In genomic region chr6:29926795-29927427, GRCh38 we compare ENCODE assay signal across 8 cellular contexts. TPM values are rescaled to one million over a fixed set of nuclear protein-coding genes. Genes with fewer than 3 reads are reported as not detected.
DNase-seq lines count a peak whose midpoint lies in the region; ATAC-seq and TF ChIP-seq lines count a peak whose summit lies in the region.

No MANE protein-coding gene starts in this region.

- TF ChIP-seq RAD21 in SK-N-SH (IDR thresholded peaks at IDR 0.05; ENCODE audit: low read length): no peak

- CTCF ChIA-PET in SK-N-SH (lab: Yijun Ruan, JAX): no interaction called here

- H3K9me3 ChIP-seq in SJSA1 (replicated peaks) (no peaks in the 10 kb centered on the region; the same call in 1 of the 2 replicates), sigmoid colon (no peaks in the 10 kb centered on the region), SK-N-SH (no peaks in the 10 kb centered on the region)

- H3K4me2 ChIP-seq in SK-N-SH: no peak overlapping the region

- peaks cover 15 to 20% of the 10 kb centered on the region in 2 donors for H3K36me3 Mint-ChIP-seq in activated naive CD4-positive, alpha-beta T cell treated with anti-CD3 and anti-CD28 coated beads, Interleukin-2, amount 50 U/mL, for 72 hours

- no peaks in the 10 kb centered on the region for H3K79me2 ChIP-seq in SK-N-SH (ENCODE audit: insufficient read depth)

- no peaks in the 10 kb centered on the region for H3K9me3 Mint-ChIP-seq in activated naive CD4-positive, alpha-beta T cell treated with anti-CD3 and anti-CD28 coated beads, Interleukin-2, amount 50 U/mL, for 72 hours

- no peak for TF ChIP-seq EP300 in sigmoid colon (IDR thresholded peaks at IDR 0.05)
- TF ChIP-seq EP300 in SK-N-SH (IDR thresholded peaks at IDR 0.05; ENCODE audit: borderline replicate concordance in 1 of 2, low read depth in 1 of 2, low read length in 1 of 2): no peak

- peak; percentile 9 to 39 for TF ChIP-seq POLR2A in sigmoid colon (IDR thresholded peaks at IDR 0.05)

- intact Hi-C loops in cardiac septum (cut with DNase I): loop anchor here (5.0 kb wide), 1 partner anchor 40 kb away; no protein-coding TSS in a partner anchor
- intact Hi-C loops in sigmoid colon (cut with DNase I): loop anchor here (2.0 to 5.0 kb wide), 3 partner anchors 16 to 50 kb away; partner anchors contain the start of gene HLA-A

- POLR2A ChIA-PET in SK-N-SH (lab: Yijun Ruan, JAX): no interaction called here

- H3K27ac ChIP-seq in SJSA1 (peak overlapping the region; percentile 76), sigmoid colon (peak overlapping the region in 3 of 4 donors; percentile 82 to 86 (median 84)), SK-N-SH (ENCODE audit: low read depth in 2 of 2, low read length in 1 of 2) (no peak overlapping the region)

- H3K9me2 ChIP-seq in SK-N-SH: no peaks in the 10 kb centered on the region

- H3K27me3 ChIP-seq in SJSA1 (replicated peaks) (no peaks in the 10 kb centered on the region), sigmoid colon (no peaks in the 10 kb centered on the region), SK-N-SH (ENCODE audit: insufficient read depth) (no peaks in the 10 kb centered on the region)

- H3K4me3 ChIP-seq in SJSA1: peak overlapping the region; percentile 82
- peak overlapping the region in 3 of 4 donors; percentile 48 to 69 (median 53) for H3K4me3 ChIP-seq in sigmoid colon
- H3K4me3 ChIP-seq in SK-N-SH (ENCODE audit: low read depth in 2 of 2, low read length in 1 of 2): no peak overlapping the region

- DNase-seq in GM10266 (ENCODE audit: extremely low spot score) (peak; percentile 80), SJSA1 (ENCODE audit: low read depth in 1 of 2, low spot score in 2 of 2) (peak; percentile 62 to 68), cardiac septum (ENCODE audit: low spot score) (peak; percentile 93), sigmoid colon (peak; percentile 81), SK-N-SH (no peak), NCI-H187 treated with DMSO at 0.1 percent for 48 hours (lab: John Stamatoyannopoulos, UW) (no peak)
- DNase-seq in activated naive CD4-positive, alpha-beta T cell treated with anti-CD3 and anti-CD28 coated beads, Interleukin-2, amount 50 U/mL, for 72 hours (ENCODE audit: low spot score in 2 of 2): peak; percentile 79

- 1% methylated on average over 54 of the region's 54 CpGs for WGBS in sigmoid colon, 2 donors
- WGBS in SK-N-SH (ENCODE audit: low lambda C conversion rate): 63% methylated on average over 3 of the region's 54 CpGs

- H2AFZ ChIP-seq in SK-N-SH (ENCODE audit: low read depth): no peak overlapping the region

- H3F3A ChIP-seq in SK-N-SH (replicated peaks; ENCODE audit: insufficient read depth): no peaks in the 10 kb centered on the region

- peak overlapping the region; percentile 89 to 99 for H3K27ac Mint-ChIP-seq in activated naive CD4-positive, alpha-beta T cell treated with anti-CD3 and anti-CD28 coated beads, Interleukin-2, amount 50 U/mL, for 72 hours

- no peaks in the 10 kb centered on the region for H4K20me1 ChIP-seq in SK-N-SH (ENCODE audit: insufficient read depth)

- H3K36me3 ChIP-seq in SJSA1: peaks cover 4% of the 10 kb centered on the region
- no peaks in the 10 kb centered on the region for H3K36me3 ChIP-seq in sigmoid colon
- no peaks in the 10 kb centered on the region for H3K36me3 ChIP-seq in SK-N-SH (replicated peaks in 1 of 2; ENCODE audit: control insufficient read depth in 1 of 2, insufficient read depth in 2 of 2, low read length in 1 of 2)

- H3K4me1 ChIP-seq in SJSA1 (replicated peaks): peaks cover 14% of the 10 kb centered on the region
- H3K4me1 ChIP-seq in sigmoid colon: peaks cover 0 to 4% (median 0%) of the 10 kb centered on the region in 4 donors
- H3K4me1 ChIP-seq in SK-N-SH (ENCODE audit: control insufficient read depth in 1 of 2, insufficient read depth in 2 of 2, low read depth in 1 of 2, low read length in 1 of 2): no peaks in the 10 kb centered on the region

- TF ChIP-seq CTCF in GM10266 (IDR thresholded peaks at IDR 0.05; ENCODE audit: control insufficient read depth, insufficient read depth, low read depth, missing control alignments) (peak; percentile 9), sigmoid colon (IDR thresholded peaks at IDR 0.05) (no peak), SK-N-SH (IDR thresholded peaks at IDR 0.05) (no peak)

- peak; percentile 71 for ATAC-seq in HG03045 (IDR thresholded peaks at IDR 0.05; ENCODE audit: unreplicated experiment)
- ATAC-seq in activated naive CD4-positive, alpha-beta T cell treated with anti-CD3 and anti-CD28 coated beads, Interleukin-2, amount 50 U/mL, for 72 hours: peak; percentile 90 to 96

- H3K9ac ChIP-seq in SK-N-SH: no peak overlapping the region

TF ChIP-seq in SK-N-SH, 30 proteins besides CTCF, POLR2A, EP300 and RAD21:
- TF ChIP-seq PBX3 (IDR thresholded peaks at IDR 0.05) (no peak), TEAD4 (IDR thresholded peaks at IDR 0.05; ENCODE audit: borderline replicate concordance, insufficient read depth) (no peak), REST (IDR thresholded peaks at IDR 0.05; ENCODE audit: low read depth, low read length) (no peak), USF1 (IDR thresholded peaks at IDR 0.05; ENCODE audit: borderline replicate concordance, low read depth) (no peak), RFX5 (IDR thresholded peaks at IDR 0.05; ENCODE audit: low read length) (no peak)

RNA-seq across cellular contexts. Expression of gene HLA-A, which starts 15.4 kb away (rescaled TPM):
- 1,534 and 1,583 TPM in 2 replicates for total RNA-seq in SJSA1 (2014; rRNA removed; shearing (Covaris generic))
- 1,000 to 10,000 TPM; 1,088 to 2,034 TPM for total RNA-seq in activated naive CD4-positive, alpha-beta T cell treated with anti-CD3 and anti-CD28 coated beads, Interleukin-2, amount 50 U/mL, for 72 hours
- total RNA-seq in cardiac septum (268 TPM), sigmoid colon (100 to 1,000 TPM; 279 to 524 (median 398) TPM)
- polyA plus RNA-seq in sigmoid colon (1,000 to 10,000 TPM in 1 of 3 donors, 100 to 1,000 TPM in 2; 302 to 2,938 (median 684) TPM), SK-N-SH (2012; rRNA removed) (250 and 312 TPM in 2 replicates)
- polyA plus RNA-seq in SK-N-SH (2012; cell fraction: cytosol; rRNA removed): 125 and 181 TPM in 2 replicates
- polyA plus RNA-seq in SK-N-SH (2012; cell fraction: nucleus; rRNA removed): 255 and 289 TPM in 2 replicates

Comparison
In these comparisons a context has a peak if more than half of its experiments do, and no peak if none do; other contexts are left out.
1. DNase-seq: peak in GM10266 (single experiment), SJSA1 (2 of 2), activated naive CD4-positive, alpha-beta T cell treated with anti-CD3 and anti-CD28 coated beads, Interleukin-2, amount 50 U/mL, for 72 hours (2 of 2), cardiac septum (single experiment) and sigmoid colon (single experiment); none in SK-N-SH (single experiment) and NCI-H187 treated with DMSO at 0.1 percent for 48 hours (single experiment).
2. H3K27ac ChIP-seq: peak in SJSA1 (single experiment) and sigmoid colon (3 of 4); none in SK-N-SH (0 of 2).
3. H3K4me3 ChIP-seq: peak in SJSA1 (single experiment) and sigmoid colon (3 of 4); none in SK-N-SH (0 of 2).